Comparison of ENCODE assay signal across 23 cellular contexts in genomic region chr7:17871815-17872533, GRCh38.
DNase-seq lines count a peak whose midpoint lies in the region; ATAC-seq and TF ChIP-seq lines count a peak whose summit lies in the region.
"Had no signal": no experiment of that assay in that cellular context is flagged by ENCODE, and none has a peak within 500 bp of the region (broad histone marks: within the 10 kb centered on the region; RNA-seq: fewer than 3 reads in every experiment).

No MANE protein-coding gene starts in this region.

- POLR2A ChIA-PET in activated CD8-positive, alpha-beta T cell treated with anti-CD3 and anti-CD28 coated beads for 36 hours (lab: Charles Lee) = no interaction called here
- POLR2A ChIA-PET in activated CD8-positive, alpha-beta T cell treated with anti-CD3 and anti-CD28 coated beads, Interleukin-2, amount 10 ng/mL, durations not matched to agents 7 days and 5 days (lab: Charles Lee) = no interaction called here

- intact Hi-C loops in activated CD8-positive, alpha-beta T cell treated with anti-CD3 and anti-CD28 coated beads for 36 hours (cut with micrococcal nuclease) = no loop called here
- intact Hi-C loops in natural killer cell (cut with micrococcal nuclease) (no loop called here), left lung (cut with DNase I) (no loop called here)

- H3K27me3 ChIP-seq in left lung = no peaks in the 10 kb centered on the region
- H3K27me3 ChIP-seq: BLaER1 treated with 17β-estradiol and CSF1 and Interleukin-3, amounts not matched to agents 10 nM and 100 nM; SJSA1 had no signal

- H3K36me3 ChIP-seq in left lung = peaks cover 0 to 67% of the 10 kb centered on the region in 2 donors

- H3K27me3 Mint-ChIP-seq in activated CD8-positive, alpha-beta T cell treated with anti-CD3 and anti-CD28 coated beads for 36 hours = no peaks in the 10 kb centered on the region
- H3K27me3 Mint-ChIP-seq in activated CD8-positive, alpha-beta T cell treated with anti-CD3 and anti-CD28 coated beads, Interleukin-2, amount 10 ng/mL, durations not matched to agents 7 days and 5 days (ENCODE audit: low read depth) = no peaks in the 10 kb centered on the region
- no peaks in the 10 kb centered on the region for H3K27me3 Mint-ChIP-seq in natural killer cell treated with Interleukin-12 subunit alpha and Interleukin-12 subunit beta and Interleukin-15 and Interleukin-18, amount 100 ng/mL, for 72 hours
- H3K27me3 Mint-ChIP-seq in natural killer cell (ENCODE audit: low read depth in 2 of 2) = no peaks in the 10 kb centered on the region
- H3K27me3 Mint-ChIP-seq: CD8-positive, alpha-beta memory T cell had no signal

- no peak overlapping the region for H3K4me3 ChIP-seq in left lung
- H3K4me3 ChIP-seq: BLaER1 treated with 17β-estradiol and CSF1 and Interleukin-3, amounts not matched to agents 10 nM and 100 nM; SJSA1 had no signal

- H3K36me3 Mint-ChIP-seq in activated CD8-positive, alpha-beta T cell treated with anti-CD3 and anti-CD28 coated beads for 36 hours (ENCODE audit: low read depth) = peaks cover 44% of the 10 kb centered on the region
- peaks cover 37% of the 10 kb centered on the region for H3K36me3 Mint-ChIP-seq in activated CD8-positive, alpha-beta T cell treated with anti-CD3 and anti-CD28 coated beads, Interleukin-2, amount 10 ng/mL, durations not matched to agents 7 days and 5 days (ENCODE audit: low read depth)
- H3K36me3 Mint-ChIP-seq in natural killer cell treated with Interleukin-12 subunit alpha and Interleukin-12 subunit beta and Interleukin-15 and Interleukin-18, amount 100 ng/mL, for 72 hours = peaks cover 25% of the 10 kb centered on the region
- no peaks in the 10 kb centered on the region for H3K36me3 Mint-ChIP-seq in natural killer cell

- ATAC-seq in activated CD8-positive, alpha-beta T cell treated with anti-CD3 and anti-CD28 coated beads for 36 hours = peak; percentile 13
- ATAC-seq in activated CD8-positive, alpha-beta T cell treated with anti-CD3 and anti-CD28 coated beads, Interleukin-2, amount 10 ng/mL, durations not matched to agents 7 days and 5 days = no peak
- peak in 1 of 2 donors; percentile 67 for ATAC-seq in natural killer cell treated with Interleukin-12 subunit alpha and Interleukin-12 subunit beta and Interleukin-15 and Interleukin-18, amount 100 ng/mL, for 72 hours
- no peak for ATAC-seq in natural killer cell
- peak; percentile 81 for ATAC-seq in left lung
- no peak for ATAC-seq in GM21515 (IDR thresholded peaks at IDR 0.05; ENCODE audit: unreplicated experiment)
- ATAC-seq: Right ventricle myocardium inferior had no signal

- peaks cover 11% of the 10 kb centered on the region for H3K4me1 Mint-ChIP-seq in activated CD8-positive, alpha-beta T cell treated with anti-CD3 and anti-CD28 coated beads for 36 hours (ENCODE audit: low read depth)
- peaks cover 6% of the 10 kb centered on the region for H3K4me1 Mint-ChIP-seq in activated CD8-positive, alpha-beta T cell treated with anti-CD3 and anti-CD28 coated beads, Interleukin-2, amount 10 ng/mL, durations not matched to agents 7 days and 5 days (ENCODE audit: low read depth)
- H3K4me1 Mint-ChIP-seq in natural killer cell treated with Interleukin-12 subunit alpha and Interleukin-12 subunit beta and Interleukin-15 and Interleukin-18, amount 100 ng/mL, for 72 hours (ENCODE audit: low read depth in 2 of 2) = peaks cover 10 to 18% of the 10 kb centered on the region in 2 donors
- H3K4me1 Mint-ChIP-seq in natural killer cell = no peaks in the 10 kb centered on the region
- H3K4me1 Mint-ChIP-seq: CD8-positive, alpha-beta memory T cell had no signal

- no peak overlapping the region for H3K27ac Mint-ChIP-seq in activated CD8-positive, alpha-beta T cell treated with anti-CD3 and anti-CD28 coated beads for 36 hours
- H3K27ac Mint-ChIP-seq in activated CD8-positive, alpha-beta T cell treated with anti-CD3 and anti-CD28 coated beads, Interleukin-2, amount 10 ng/mL, durations not matched to agents 7 days and 5 days = no peak overlapping the region
- peak overlapping the region; percentile 30 to 52 for H3K27ac Mint-ChIP-seq in natural killer cell treated with Interleukin-12 subunit alpha and Interleukin-12 subunit beta and Interleukin-15 and Interleukin-18, amount 100 ng/mL, for 72 hours
- H3K27ac Mint-ChIP-seq in natural killer cell = no peak overlapping the region

- no peak overlapping the region for H3K4me3 Mint-ChIP-seq in activated CD8-positive, alpha-beta T cell treated with anti-CD3 and anti-CD28 coated beads for 36 hours
- H3K4me3 Mint-ChIP-seq in activated CD8-positive, alpha-beta T cell treated with anti-CD3 and anti-CD28 coated beads, Interleukin-2, amount 10 ng/mL, durations not matched to agents 7 days and 5 days = no peak overlapping the region
- H3K4me3 Mint-ChIP-seq in natural killer cell treated with Interleukin-12 subunit alpha and Interleukin-12 subunit beta and Interleukin-15 and Interleukin-18, amount 100 ng/mL, for 72 hours = peak overlapping the region; percentile 68
- H3K4me3 Mint-ChIP-seq in natural killer cell = no peak overlapping the region
- H3K4me3 Mint-ChIP-seq: CD8-positive, alpha-beta memory T cell had no signal

- no peaks in the 10 kb centered on the region for H3K9me3 ChIP-seq in left lung
- H3K9me3 ChIP-seq: SJSA1 had no signal

- no peaks in the 10 kb centered on the region for H3K4me1 ChIP-seq in left lung
- H3K4me1 ChIP-seq: BLaER1 treated with 17β-estradiol and CSF1 and Interleukin-3, amounts not matched to agents 10 nM and 100 nM; SJSA1 had no signal

- no peak for DNase-seq in activated CD8-positive, alpha-beta T cell treated with anti-CD3 and anti-CD28 coated beads for 36 hours
- no peak for DNase-seq in activated CD8-positive, alpha-beta T cell treated with anti-CD3 and anti-CD28 coated beads, Interleukin-2, amount 10 ng/mL, durations not matched to agents 7 days and 5 days
- DNase-seq in natural killer cell treated with Interleukin-12 subunit alpha and Interleukin-12 subunit beta and Interleukin-15 and Interleukin-18, amount 100 ng/mL, for 72 hours (ENCODE audit: low spot score) = no peak
- no peak for DNase-seq in natural killer cell
- no peak for DNase-seq in left lung
- DNase-seq in NCI-H2227 (lab: John Stamatoyannopoulos, UW; ENCODE audit: unreplicated experiment) = no peak
- no peak for DNase-seq in NOMO-1 treated with DMSO at 0.1 percent for 48 hours (lab: John Stamatoyannopoulos, UW; ENCODE audit: unreplicated experiment)
- DNase-seq: 8988T; Calu3; CD8-positive, alpha-beta memory T cell; DMS153; KG1; NCI-H1105; NCI-H146; NCI-H2029; NCI-H345; NCI-H524; NCI-H82; OCI-M1 had no signal

- CTCF ChIA-PET in activated CD8-positive, alpha-beta T cell treated with anti-CD3 and anti-CD28 coated beads for 36 hours (lab: Charles Lee) = no interaction called here
- CTCF ChIA-PET in activated CD8-positive, alpha-beta T cell treated with anti-CD3 and anti-CD28 coated beads, Interleukin-2, amount 10 ng/mL, durations not matched to agents 7 days and 5 days (lab: Charles Lee) = no interaction called here

- no peaks in the 10 kb centered on the region for H3K9me3 Mint-ChIP-seq in activated CD8-positive, alpha-beta T cell treated with anti-CD3 and anti-CD28 coated beads for 36 hours
- H3K9me3 Mint-ChIP-seq in activated CD8-positive, alpha-beta T cell treated with anti-CD3 and anti-CD28 coated beads, Interleukin-2, amount 10 ng/mL, durations not matched to agents 7 days and 5 days (ENCODE audit: insufficient read depth) = no peaks in the 10 kb centered on the region
- H3K9me3 Mint-ChIP-seq in natural killer cell treated with Interleukin-12 subunit alpha and Interleukin-12 subunit beta and Interleukin-15 and Interleukin-18, amount 100 ng/mL, for 72 hours = no peaks in the 10 kb centered on the region
- no peaks in the 10 kb centered on the region for H3K9me3 Mint-ChIP-seq in natural killer cell
- H3K9me3 Mint-ChIP-seq: CD8-positive, alpha-beta memory T cell had no signal

- TF ChIP-seq CTCF in activated CD8-positive, alpha-beta T cell treated with anti-CD3 and anti-CD28 coated beads for 36 hours (IDR thresholded peaks at IDR 0.05) = no peak
- no peak for TF ChIP-seq CTCF in natural killer cell (IDR thresholded peaks at IDR 0.05)
- no peak for TF ChIP-seq CTCF in left lung (IDR thresholded peaks at IDR 0.05)

- no peak overlapping the region for H3K27ac ChIP-seq in left lung
- H3K27ac ChIP-seq: BLaER1 treated with 17β-estradiol and CSF1 and Interleukin-3, amounts not matched to agents 10 nM and 100 nM; SJSA1 had no signal

Comparison
In these comparisons a context has a peak if more than half of its experiments do, and no peak if none do; other contexts are left out.
1. ATAC-seq: peak in activated CD8-positive, alpha-beta T cell treated with anti-CD3 and anti-CD28 coated beads for 36 hours (single experiment) and left lung (single experiment); none in activated CD8-positive, alpha-beta T cell treated with anti-CD3 and anti-CD28 coated beads, Interleukin-2, amount 10 ng/mL, durations not matched to agents 7 days and 5 days (single experiment), natural killer cell (0 of 3) and GM21515 (single experiment).
2. H3K27ac Mint-ChIP-seq: peak in natural killer cell treated with Interleukin-12 subunit alpha and Interleukin-12 subunit beta and Interleukin-15 and Interleukin-18, amount 100 ng/mL, for 72 hours (2 of 2); none in activated CD8-positive, alpha-beta T cell treated with anti-CD3 and anti-CD28 coated beads for 36 hours (single experiment), activated CD8-positive, alpha-beta T cell treated with anti-CD3 and anti-CD28 coated beads, Interleukin-2, amount 10 ng/mL, durations not matched to agents 7 days and 5 days (single experiment) and natural killer cell (0 of 2).